20 cellular contexts compared by ENCODE assay signal in the genomic region with DNA sequence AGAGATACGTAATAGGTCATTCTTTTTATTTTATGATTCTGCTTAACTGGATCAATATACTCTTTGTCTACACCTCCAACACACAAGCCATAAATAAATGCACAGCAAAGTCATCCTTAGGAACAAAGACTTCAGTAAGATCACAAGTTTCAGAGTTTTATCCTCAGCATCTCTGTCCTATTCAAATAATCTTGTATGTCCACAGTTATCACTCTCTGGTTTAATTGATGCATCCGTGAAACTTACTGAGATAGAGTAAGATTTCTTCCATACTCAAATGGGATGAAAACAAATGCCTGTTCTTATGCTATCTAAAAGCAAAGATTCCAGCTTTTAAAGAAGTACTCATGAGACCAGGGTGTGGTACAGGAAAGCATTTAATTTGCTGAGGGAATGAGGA.
"Had no signal": no experiment of that assay in that cellular context is flagged by ENCODE, and none has a peak within 500 bp of the region (broad histone marks: within the 10 kb centered on the region; RNA-seq: fewer than 3 reads in every experiment).

No MANE protein-coding gene starts in this region.

- DNase-seq: colonic mucosa; cortex of kidney; dermis blood vessel endothelial cell; dorsolateral prefrontal cortex; effector CD4-positive, alpha-beta T cell; effector CD8-positive, alpha-beta T cell; effector memory CD4-positive, alpha-beta T cell; effector memory CD8-positive, alpha-beta T cell; endodermal cell; erythroblast; esophagus squamous epithelium; foreskin fibroblast; foreskin keratinocyte; gastrocnemius medialis; glutamatergic neuron; head of caudate nucleus; heart left ventricle; heart right ventricle had no signal

- ATAC-seq: effector memory CD8-positive, alpha-beta T cell; esophagus mucosa; foreskin keratinocyte; gastrocnemius medialis; gastroesophageal sphincter; heart left ventricle; heart right ventricle had no signal
